Comparison of ENCODE assay signal across 17 cellular contexts in genomic region chr20:46232575-46232974, GRCh38.
"Had no signal": no experiment of that assay in that cellular context is flagged by ENCODE, and none has a peak within 500 bp of the region (broad histone marks: within the 10 kb centered on the region; RNA-seq: fewer than 3 reads in every experiment).

No MANE protein-coding gene starts in this region.

- H3K4me3 ChIP-seq: adrenal gland, breast epithelium, lower lobe of right lung, smooth muscle cell, stomach had no signal

- H3K4me2 ChIP-seq: smooth muscle cell had no signal

- H3K9me3 ChIP-seq: adrenal gland, breast epithelium, lower lobe of right lung, neutrophil, stomach had no signal

- H3K27me3 ChIP-seq: adrenal gland had no signal

- DNase-seq: activated CD4-positive, alpha-beta T cell treated with anti-CD3 and anti-CD28 coated beads for 1 hour; activated CD4-positive, alpha-beta T cell treated with anti-CD3 and anti-CD28 coated beads, Interleukin-2, amount 50 U/mL, for 4 hours; activated gamma-delta T cell treated with Interleukin-2 at 50 U/mL for 16 hours; adrenal gland; cortex of kidney; erythroblast; foreskin melanocyte; glutamatergic neuron; hippocampal formation; lower lobe of right lung; natural killer cell; stimulated activated CD4-positive, alpha-beta T cell treated with anti-CD3 and anti-CD28 coated beads, Interleukin-4, amount 100 ng/mL, for 24 hours; stomach; WERI-Rb-1 had no signal

- H3K27ac ChIP-seq: adrenal gland, breast epithelium, lower lobe of right lung, neutrophil, stomach, WERI-Rb-1 had no signal

- H3K4me1 ChIP-seq: adrenal gland, breast epithelium, lower lobe of right lung, stomach had no signal

- H3K36me3 ChIP-seq: adrenal gland, breast epithelium, lower lobe of right lung, neutrophil, stomach, WERI-Rb-1 had no signal
